Comparison of ENCODE assay signal across 9 cellular contexts in the genomic region with DNA sequence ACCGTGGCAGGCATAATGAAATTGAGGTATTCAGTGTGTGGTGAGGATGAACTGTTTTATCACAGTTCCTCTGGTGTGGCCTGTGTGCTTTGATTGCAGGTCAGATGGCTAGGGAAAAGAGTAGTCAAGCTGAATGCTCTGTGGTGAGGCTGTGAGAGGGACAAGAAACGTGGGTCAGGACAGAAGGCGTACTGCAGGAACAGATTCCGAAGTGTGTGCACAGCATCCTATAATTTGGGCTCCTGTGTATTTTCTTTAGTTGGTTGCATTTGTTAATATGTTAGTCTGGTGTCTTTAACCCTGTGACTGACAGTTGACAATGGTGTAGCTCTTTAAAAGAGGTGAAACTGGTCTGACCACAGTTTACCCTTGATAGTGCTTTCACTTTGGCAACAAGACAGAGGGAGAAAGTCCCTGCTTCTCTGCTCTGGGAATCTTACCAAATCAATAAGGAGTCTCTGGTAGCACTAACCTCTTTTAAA.
DNase-seq lines count a peak whose midpoint lies in the region; ATAC-seq, FAIRE-seq and TF ChIP-seq lines count a peak whose summit lies in the region.
"Had no signal": no experiment of that assay in that cellular context is flagged by ENCODE, and none has a peak within 500 bp of the region (broad histone marks: within the 10 kb centered on the region; RNA-seq: fewer than 3 reads in every experiment).

No MANE protein-coding gene starts in this region.

- no peaks in the 10 kb centered on the region for H3K9me3 ChIP-seq in OCI-LY7 (ENCODE audit: low read length)

- H3K4me3 ChIP-seq in OCI-LY7 (ENCODE audit: low read depth, low read length, poor library complexity, severe bottlenecking): no peak overlapping the region

- DNase-seq in GM12892 (ENCODE audit: insufficient read length): no peak
- no peak for DNase-seq in OCI-LY7 (ENCODE audit: low spot score)
- no peak for DNase-seq in HuH-7 (ENCODE audit: low spot score)
- DNase-seq in NCI-H187 treated with DMSO at 0.1 percent for 48 hours (lab: John Stamatoyannopoulos, UW): no peak
- no peak for DNase-seq in germinal center (ENCODE audit: low spot score)
- no peak for DNase-seq in SHP77 treated with DMSO at 0.1 percent for 48 hours (lab: John Stamatoyannopoulos, UW)
- DNase-seq: NCI-H1092 had no signal

- H3K4me1 ChIP-seq in OCI-LY7 (ENCODE audit: insufficient read depth, low read length, poor library complexity, severe bottlenecking): peaks cover 51% of the 10 kb centered on the region

- BruUV-seq in OCI-LY7 (replicated peaks; lab: Mats Ljungman, UMichigan): no TSS peak

- H3K79me2 ChIP-seq in OCI-LY7 (ENCODE audit: insufficient read depth, low read depth, low read length): peaks cover 90% of the 10 kb centered on the region; the same call in 1 of the 2 replicates

- FAIRE-seq in GM12892 (lab: Jason Lieb, UNC): peak; percentile 90

- H2AFZ ChIP-seq in OCI-LY7 (ENCODE audit: low read length): no peak overlapping the region

- intact Hi-C loops in OCI-LY7 (cut with micrococcal nuclease; ENCODE audit: unreplicated experiment): loop anchor here (5.0 kb wide), 2 partner anchors 72 to 272 kb away; no protein-coding TSS in a partner anchor

- H3K9me2 ChIP-seq in OCI-LY7 (ENCODE audit: insufficient read depth, low read length): no peaks in the 10 kb centered on the region

- no peak for TF ChIP-seq CTCF in OCI-LY7 (conservative IDR thresholded peaks at IDR 0.05; ENCODE audit: low read length)

- CTCF ChIA-PET in OCI-LY7 (lab: Charles Lee; ENCODE audit: unreplicated experiment): no interaction called here

- H3K4me2 ChIP-seq in OCI-LY7 (ENCODE audit: low read length): peak overlapping the region; percentile 18; the same call in 1 of the 2 replicates

- ATAC-seq in GM19463 (IDR thresholded peaks at IDR 0.05; ENCODE audit: unreplicated experiment) (peak; percentile 94), HG03039 (IDR thresholded peaks at IDR 0.05; ENCODE audit: unreplicated experiment) (peak; percentile 75)

- POLR2A ChIA-PET in OCI-LY7 (lab: Charles Lee): interaction anchor here (0.8 kb wide), 1 partner anchor 19 kb away, joined by 3 read pairs; no protein-coding TSS in a partner anchor

- no peak overlapping the region for H3K27ac ChIP-seq in OCI-LY7 (ENCODE audit: low read depth, low read length, poor library complexity, severe bottlenecking)

- no peaks in the 10 kb centered on the region for H3K36me3 ChIP-seq in OCI-LY7 (ENCODE audit: insufficient read depth, low read length)

- peaks cover 14% of the 10 kb centered on the region; the same call in 1 of the 2 replicates for H4K20me1 ChIP-seq in OCI-LY7 (ENCODE audit: insufficient read depth, low read length)

- TF ChIP-seq POLR2A in GM12892 (IDR thresholded peaks at IDR 0.05; ENCODE audit: low read depth, low read length): no peak
